25 cellular contexts compared by ENCODE assay signal in the genomic region with DNA sequence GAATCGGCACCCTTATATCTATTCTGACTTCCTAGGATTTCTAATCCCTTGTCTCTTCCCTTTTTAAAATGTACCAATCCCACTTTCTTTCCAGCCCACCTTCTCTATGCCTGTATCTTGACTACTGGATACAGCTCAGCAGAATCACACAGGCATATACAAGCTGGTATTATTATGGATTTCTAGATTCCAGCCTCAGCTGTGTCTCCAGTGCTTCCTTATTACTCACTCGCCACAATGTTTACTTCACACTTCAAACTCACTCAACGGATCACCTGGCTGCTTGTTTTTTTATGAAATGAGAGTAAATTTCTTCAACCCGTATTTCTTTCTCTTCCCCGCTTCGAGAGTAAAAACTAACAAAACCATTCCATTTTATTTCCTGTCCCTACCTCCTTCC. TPM values are rescaled to one million over a fixed set of nuclear protein-coding genes. Genes with fewer than 3 reads are reported as not detected.
A peak's percentile ranks its signal among the peaks of the same experiment; 100 is the strongest.
DNase-seq lines count a peak whose midpoint lies in the region; ATAC-seq, FAIRE-seq and TF ChIP-seq lines count a peak whose summit lies in the region.
"Had no signal": no experiment of that assay in that cellular context is flagged by ENCODE, and none has a peak within 500 bp of the region (broad histone marks: within the 10 kb centered on the region; RNA-seq: fewer than 3 reads in every experiment).

No MANE protein-coding gene starts in this region.

- ATAC-seq in K562 (no peak), left colon (peak; percentile 99), upper lobe of right lung (peak; percentile 87), HG02678 (IDR thresholded peaks at IDR 0.05; ENCODE audit: unreplicated experiment) (no peak)
- ATAC-seq: activated CD4-positive, alpha-beta T cell treated with anti-CD3 and anti-CD28 coated beads for 36 hours; activated naive CD8-positive, alpha-beta T cell treated with anti-CD3 and anti-CD28 coated beads, Interleukin-2, amount 50 U/mL, for 24 hours; psoas muscle had no signal

- DNase-seq in mammary epithelial cell (peak; percentile 12), breast epithelium (ENCODE audit: low spot score in 2 of 2) (no peak), K562 (ENCODE audit: extremely low read depth in 1 of 4, low spot score in 3 of 4) (no peak), left colon (no peak), upper lobe of right lung (no peak), GM10266 (ENCODE audit: extremely low spot score) (no peak), posterior cingulate gyrus (no peak)
- DNase-seq: activated CD4-positive, alpha-beta T cell treated with anti-CD3 and anti-CD28 coated beads for 36 hours; activated naive CD8-positive, alpha-beta T cell treated with anti-CD3 and anti-CD28 coated beads, Interleukin-2, amount 50 U/mL, for 24 hours; DMS 273 treated with DMSO at 0.1 percent for 48 hours; effector CD8-positive, alpha-beta T cell; HFFc6; mesendoderm; NCI-H1092 treated with DMSO at 0.1 percent for 48 hours; NCI-H526; psoas muscle; small intestine; stimulated activated CD4-positive, alpha-beta T cell treated with anti-CD3 and anti-CD28 coated beads, Interleukin-4, amount 100 ng/mL, for 24 hours; substantia nigra had no signal

- WGBS in mammary epithelial cell (ENCODE audit: low coverage, missing lambda C conversion rate), result 92% methylated on average over 6 of the region's 6 CpGs
- 87% methylated on average over 5 of the region's 6 CpGs for WGBS in K562 (ENCODE audit: insufficient coverage, low coverage, missing lambda C conversion rate)

- no peaks in the 10 kb centered on the region for H3K9me1 ChIP-seq in K562 (ENCODE audit: control insufficient read depth, insufficient read depth, low read length)

- H3K27ac ChIP-seq in mammary epithelial cell (ENCODE audit: insufficient read depth, low read depth, low read length), result no peak overlapping the region
- no peak overlapping the region for H3K27ac ChIP-seq in breast epithelium
- no peak overlapping the region for H3K27ac ChIP-seq in K562 (ENCODE audit: extremely low read depth, low read depth, low read length)
- peak overlapping the region; percentile 49 for H3K27ac ChIP-seq in upper lobe of right lung
- H3K27ac ChIP-seq: BLaER1, KMS-11, psoas muscle had no signal

- no peak for TF ChIP-seq POLR2A in breast epithelium (IDR thresholded peaks at IDR 0.05)
- no peak for TF ChIP-seq POLR2A in K562 (conservative IDR thresholded peaks at IDR 0.05)

- intact Hi-C loops in mammary epithelial cell (cut with micrococcal nuclease), result no loop called here
- intact Hi-C loops in breast epithelium (cut with DNase I; ENCODE audit: low total_unique reads), result no loop called here
- intact Hi-C loops in K562 (cut with micrococcal nuclease), result no loop called here
- intact Hi-C loops in left colon (cut with DNase I, micrococcal nuclease), result no loop called here
- intact Hi-C loops in upper lobe of right lung (cut with DNase I), result no loop called here
- intact Hi-C loops in posterior cingulate gyrus (cut with DNase I), result no loop called here

- H4K20me1 ChIP-seq in mammary epithelial cell (ENCODE audit: insufficient read depth, low read length) (no peaks in the 10 kb centered on the region), K562 (replicated peaks; ENCODE audit: control insufficient read depth, insufficient read depth, low read length) (no peaks in the 10 kb centered on the region)
- H4K20me1 ChIP-seq: BLaER1 had no signal

- TF ChIP-seq CTCF in mammary epithelial cell (conservative IDR thresholded peaks at IDR 0.05 in 1 of 2, IDR thresholded peaks at IDR 0.05 in 1 of 2; ENCODE audit: extremely low read depth in 1 of 2, insufficient read depth in 1 of 2, low read depth in 1 of 2, low read length in 2 of 2) (no peak), breast epithelium (IDR thresholded peaks at IDR 0.05) (no peak), K562 (IDR thresholded peaks at IDR 0.05 in 2 of 3, conservative IDR thresholded peaks at IDR 0.05 in 1 of 3; ENCODE audit: insufficient read depth in 2 of 3, low read depth in 1 of 3, low read length in 3 of 3) (no peak), upper lobe of right lung (IDR thresholded peaks at IDR 0.05) (no peak), GM10266 (IDR thresholded peaks at IDR 0.05; ENCODE audit: control insufficient read depth, insufficient read depth, low read depth, missing control alignments) (no peak)

- H3K36me3 ChIP-seq in mammary epithelial cell (ENCODE audit: insufficient read depth, low read length), result peaks cover 2% of the 10 kb centered on the region
- no peaks in the 10 kb centered on the region for H3K36me3 ChIP-seq in breast epithelium
- peaks cover 14% of the 10 kb centered on the region; the same call in 1 of the 3 replicates for H3K36me3 ChIP-seq in K562 (ENCODE audit: control insufficient read depth, insufficient read depth, low read length)
- peaks cover 23% of the 10 kb centered on the region for H3K36me3 ChIP-seq in upper lobe of right lung

- in situ Hi-C loops in mammary epithelial cell (cut with MboI; ENCODE audit: low sequenced_read_pairs in 2 of 2), result loop anchor here in 1 of 2 donors (10.0 kb wide), 1 partner anchor 677 kb away; a partner anchor contains a TSS
- in situ Hi-C loops in K562 (cut with MboI), result loop anchor here (10.0 kb wide), 1 partner anchor 677 kb away; a partner anchor contains a TSS

- H3K79me2 ChIP-seq in mammary epithelial cell (ENCODE audit: insufficient read depth, low read length) (no peaks in the 10 kb centered on the region), K562 (ENCODE audit: control insufficient read depth, insufficient read depth, low read length) (no peaks in the 10 kb centered on the region)

- H2AFZ ChIP-seq in mammary epithelial cell (ENCODE audit: low read depth, low read length), result no peak overlapping the region
- H2AFZ ChIP-seq in K562 (ENCODE audit: low read depth, low read length), result no peak overlapping the region

- peak; percentile 35 for FAIRE-seq in K562 (lab: Jason Lieb, UNC)
- FAIRE-seq: A204.1, islet of Langerhans, small intestine, TTC549 had no signal

- H3K4me3 ChIP-seq in mammary epithelial cell (replicated peaks in 1 of 3; ENCODE audit: insufficient read depth in 1 of 3, low read depth in 2 of 3, low read length in 3 of 3) (no peak overlapping the region), breast epithelium (no peak overlapping the region), K562 (no peak overlapping the region), upper lobe of right lung (peak overlapping the region; percentile 12)
- H3K4me3 ChIP-seq: BLaER1, psoas muscle had no signal

- H3K9me3 ChIP-seq in mammary epithelial cell (replicated peaks; ENCODE audit: insufficient read depth, low read length), result no peaks in the 10 kb centered on the region
- no peaks in the 10 kb centered on the region for H3K9me3 ChIP-seq in breast epithelium
- H3K9me3 ChIP-seq in K562 (replicated peaks; ENCODE audit: control insufficient read depth, insufficient read depth, low read depth, low read length), result no peaks in the 10 kb centered on the region
- no peaks in the 10 kb centered on the region for H3K9me3 ChIP-seq in upper lobe of right lung
- H3K9me3 ChIP-seq: BLaER1, psoas muscle had no signal

- POLR2A ChIA-PET in K562 (lab: Yijun Ruan, JAX), result interaction anchor here (1.4 kb wide), 1 partner anchor 13 kb away, joined by 3 read pairs; no protein-coding TSS in a partner anchor

- BruUV-seq in mammary epithelial cell (replicated peaks; lab: Mats Ljungman, UMichigan), result no TSS peak
- BruUV-seq in K562 (replicated peaks; lab: Mats Ljungman, UMichigan), result no TSS peak

- TF ChIP-seq EP300 in K562 (IDR thresholded peaks at IDR 0.05; ENCODE audit: low read length), result no peak

- no peak for TF ChIP-seq RAD21 in K562 (CRISPR knock-in tag; conservative IDR thresholded peaks at IDR 0.05 in 1 of 2, IDR thresholded peaks at IDR 0.05 in 1 of 2)

- dilution Hi-C loops in mammary epithelial cell (cut with HindIII; ENCODE audit: low sequenced_read_pairs), result no loop called here

- H3K27me3 ChIP-seq in mammary epithelial cell (ENCODE audit: insufficient read depth, low read length), result no peaks in the 10 kb centered on the region
- H3K27me3 ChIP-seq in breast epithelium, result no peaks in the 10 kb centered on the region
- H3K27me3 ChIP-seq in K562 (ENCODE audit: control insufficient read depth in 2 of 2, insufficient read depth in 2 of 2, low read length in 2 of 2), result no peaks in the 10 kb centered on the region
- no peaks in the 10 kb centered on the region for H3K27me3 ChIP-seq in upper lobe of right lung
- H3K27me3 ChIP-seq: BLaER1 had no signal

- H3K9ac ChIP-seq in mammary epithelial cell (ENCODE audit: insufficient read depth, low read length) (no peak overlapping the region), K562 (ENCODE audit: insufficient read depth in 1 of 2, low read depth in 2 of 2, low read length in 2 of 2) (no peak overlapping the region)
- H3K9ac ChIP-seq: BLaER1, KMS-11 had no signal

- H3K4me1 ChIP-seq in mammary epithelial cell (ENCODE audit: insufficient read depth, low read length) (no peaks in the 10 kb centered on the region), breast epithelium (no peaks in the 10 kb centered on the region), K562 (replicated peaks in 1 of 2; ENCODE audit: control insufficient read depth in 2 of 2, insufficient read depth in 2 of 2, low read length in 2 of 2) (no peaks in the 10 kb centered on the region), upper lobe of right lung (no peaks in the 10 kb centered on the region)
- H3K4me1 ChIP-seq: BLaER1, psoas muscle had no signal

- no peak overlapping the region for H3K4me2 ChIP-seq in mammary epithelial cell (ENCODE audit: insufficient read depth, low read depth, low read length)
- H3K4me2 ChIP-seq in K562 (ENCODE audit: insufficient read depth, low read length), result no peak overlapping the region
- H3K4me2 ChIP-seq: BLaER1, KMS-11 had no signal

- CTCF ChIA-PET in mammary epithelial cell (lab: Charles Lee; ENCODE audit: low non-redundant PET), result no interaction called here
- CTCF ChIA-PET in K562 (lab: Yijun Ruan, JAX; ENCODE audit: low intra/inter-chr PET ratio), result no interaction called here

RNA-seq across cellular contexts. Expression of a gene that starts 38.8 kb away (rescaled TPM):
- total RNA-seq in mammary epithelial cell (10 to 100 TPM; 12.5 to 26.4 TPM), breast epithelium (10 to 100 TPM; 10.6 to 19.9 (median 18.0) TPM), K562 (2014; rRNA removed) (19.5 and 19.7 TPM in 2 replicates), K562 (2014; rRNA removed; fragmentation: Illumina TruSeq; extraction: Trizol) (40.9 and 47.4 TPM in 2 replicates), K562 (2015; rRNA removed; fragmentation: Illumina TruSeq; extraction: Trizol) (33.2 and 38.0 TPM in 2 replicates), K562 (2021) (25.6 and 28.0 TPM in 2 replicates), left colon (10 to 100 TPM; 13.5 to 14.0 TPM), upper lobe of right lung (16.3 TPM)
- polyA plus RNA-seq in mammary epithelial cell (12.2 TPM), K562 (2011; rRNA removed) (26.8 and 38.3 TPM in 2 replicates), K562 (2014; fragmentation: Illumina TruSeq; extraction: Trizol) (39.5 and 46.4 TPM in 2 replicates), K562 (2014; fragmentation: Nextera tagmentation; extraction: Ambion mirVana) (10 to 100 TPM; 42.9 to 49.3 TPM), K562 (2014; rRNA removed) (27.9 and 34.1 TPM in 2 replicates)
- 7.4 TPM for polyA minus RNA-seq in mammary epithelial cell
- 10.5 and 54.8 TPM in 2 replicates for total RNA-seq in K562 (2011; cell fraction: chromatin; rRNA removed; ENCODE audit: low replicate concordance)
- 7.0 and 10.1 TPM in 2 replicates for total RNA-seq in K562 (2011; cell fraction: nucleolus; rRNA removed)
- 17.9 and 28.3 TPM in 2 replicates for total RNA-seq in K562 (2011; cell fraction: nucleoplasm; rRNA removed)
- polyA plus RNA-seq in K562 (2011; cell fraction: cytosol; rRNA removed), result 5.6 and 20.5 TPM in 2 replicates
- 5.2 and 9.0 TPM in 2 replicates for polyA plus RNA-seq in K562 (2011; cell fraction: nucleus; rRNA removed)
- polyA plus RNA-seq in K562 (2012), result 23.4 and 29.1 TPM in 2 replicates
- polyA minus RNA-seq in K562 (2011; rRNA and poly(A)+ RNA removed), result 71.0 and 76.0 TPM in 2 replicates
- 10.1 and 13.3 TPM in 2 replicates for polyA minus RNA-seq in K562 (2011; cell fraction: cytosol; rRNA and poly(A)+ RNA removed)
- polyA minus RNA-seq in K562 (2011; cell fraction: nucleus; rRNA and poly(A)+ RNA removed), result 27.5 and 43.1 TPM in 2 replicates

RNA-seq across cellular contexts. Expression of a gene that starts 39.0 kb away (rescaled TPM):
- total RNA-seq in mammary epithelial cell (10 to 100 TPM; 14.5 to 41.5 TPM), breast epithelium (10 to 100 TPM in 1 of 3 donors, 1 to 10 TPM in 2; 6.6 to 13.0 (median 8.9) TPM), K562 (2014; rRNA removed) (6.9 and 8.2 TPM in 2 replicates), K562 (2014; rRNA removed; fragmentation: Illumina TruSeq; extraction: Trizol) (21.7 and 23.7 TPM in 2 replicates), K562 (2015; rRNA removed; fragmentation: Illumina TruSeq; extraction: Trizol) (19.2 and 21.3 TPM in 2 replicates), K562 (2021) (27.3 and 27.7 TPM in 2 replicates), left colon (10 to 100 TPM; 13.7 to 25.2 TPM), upper lobe of right lung (22.1 TPM)
- polyA plus RNA-seq in mammary epithelial cell (6.9 TPM), K562 (2011; rRNA removed) (6.4 and 9.8 TPM in 2 replicates), K562 (2014; fragmentation: Illumina TruSeq; extraction: Trizol) (23.0 and 23.9 TPM in 2 replicates), K562 (2014; fragmentation: Nextera tagmentation; extraction: Ambion mirVana) (10 to 100 TPM; 29.8 to 45.2 TPM), K562 (2014; rRNA removed) (8.5 and 9.3 TPM in 2 replicates)
- 11.1 TPM for polyA minus RNA-seq in mammary epithelial cell
- total RNA-seq in K562 (2011; cell fraction: chromatin; rRNA removed; ENCODE audit: low replicate concordance), result 2.3 and 5.4 TPM in 2 replicates
- 2.8 TPM in 2 replicates for total RNA-seq in K562 (2011; cell fraction: nucleolus; rRNA removed)
- 3.8 and 8.7 TPM in 2 replicates for total RNA-seq in K562 (2011; cell fraction: nucleoplasm; rRNA removed)
- 4.1 and 5.3 TPM in 2 replicates for polyA plus RNA-seq in K562 (2011; cell fraction: cytosol; rRNA removed)
- 2.1 and 2.8 TPM in 2 replicates for polyA plus RNA-seq in K562 (2011; cell fraction: nucleus; rRNA removed)
- polyA plus RNA-seq in K562 (2012), result 8.1 and 21.0 TPM in 2 replicates
- polyA minus RNA-seq in K562 (2011; rRNA and poly(A)+ RNA removed), result 8.1 and 8.8 TPM in 2 replicates
- 9.5 and 12.1 TPM in 2 replicates for polyA minus RNA-seq in K562 (2011; cell fraction: cytosol; rRNA and poly(A)+ RNA removed)
- 3.6 and 6.4 TPM in 2 replicates for polyA minus RNA-seq in K562 (2011; cell fraction: nucleus; rRNA and poly(A)+ RNA removed)

Comparison
In these comparisons a context has a peak if more than half of its experiments do, and no peak if none do; other contexts are left out.
1. ATAC-seq: peak in left colon (single experiment) and upper lobe of right lung (single experiment); none in K562 (single experiment) and HG02678 (single experiment).